Comparison of ENCODE assay signal across 25 cellular contexts in the genomic region with DNA sequence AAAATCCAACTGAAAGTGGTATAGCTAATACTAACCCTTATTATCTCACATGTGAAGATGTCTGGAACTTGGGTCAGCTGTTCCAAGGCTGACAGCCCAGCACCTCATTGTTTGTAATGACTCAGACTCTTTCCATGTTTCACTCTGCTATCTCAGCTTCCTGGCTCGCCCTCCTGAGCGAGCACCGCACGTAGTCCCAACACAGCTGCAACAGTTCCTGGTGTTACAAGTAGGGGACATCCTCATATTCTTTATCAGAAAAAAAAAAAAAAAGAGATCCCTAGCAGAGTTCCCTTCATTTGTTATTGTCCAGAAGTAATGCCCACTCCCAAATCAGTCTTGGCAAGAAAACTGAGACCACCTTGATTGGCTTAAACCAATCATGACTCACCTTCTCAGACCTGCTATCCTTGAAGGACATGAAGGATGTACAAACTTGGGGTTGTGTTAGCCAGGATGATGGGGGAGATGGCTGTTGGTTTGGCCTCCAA.
DNase-seq lines count a peak whose midpoint lies in the region; ATAC-seq and TF ChIP-seq lines count a peak whose summit lies in the region.
"Had no signal": no experiment of that assay in that cellular context is flagged by ENCODE, and none has a peak within 500 bp of the region (broad histone marks: within the 10 kb centered on the region; RNA-seq: fewer than 3 reads in every experiment).

No MANE protein-coding gene starts in this region.

- no peak overlapping the region for H3K4me2 ChIP-seq in mammary epithelial cell (ENCODE audit: insufficient read depth, low read depth, low read length)

- no peak overlapping the region for H3K4me3 ChIP-seq in mammary epithelial cell (replicated peaks in 1 of 3; ENCODE audit: insufficient read depth in 1 of 3, low read depth in 2 of 3, low read length in 3 of 3)
- no peak overlapping the region for H3K4me3 ChIP-seq in right cardiac atrium (ENCODE audit: low read length)
- no peak overlapping the region for H3K4me3 ChIP-seq in spleen
- no peak overlapping the region for H3K4me3 ChIP-seq in dorsolateral prefrontal cortex
- H3K4me3 ChIP-seq: prostate gland, skin epidermis had no signal

- no peak overlapping the region for H3K4me3 Mint-ChIP-seq in MCF 10A (ENCODE audit: unreplicated experiment)
- H3K4me3 Mint-ChIP-seq: activated CD8-positive, alpha-beta memory T cell treated with anti-CD3 and anti-CD28 coated beads, Interleukin-2, amount 10 ng/mL, durations not matched to agents 7 days and 5 days; activated naive CD4-positive, alpha-beta T cell treated with anti-CD3 and anti-CD28 coated beads for 36 hours; activated T-cell treated with anti-CD3 and anti-CD28 coated beads, Interleukin-2, amount 50 U/mL, for 72 hours; CD4-positive, alpha-beta memory T cell; memory B cell; T-helper 2 cell treated with Interferon-gamma antibody and Interleukin-4, amounts not matched to agents 5 μg/mL and 100 μg/mL, for 36 hours had no signal

- H3K27me3 ChIP-seq in mammary epithelial cell (ENCODE audit: insufficient read depth, low read length) (no peaks in the 10 kb centered on the region), right cardiac atrium (ENCODE audit: control insufficient read depth, insufficient read depth) (no peaks in the 10 kb centered on the region), spleen (replicated peaks in 1 of 7) (no peaks in the 10 kb centered on the region), dorsolateral prefrontal cortex (no peaks in the 10 kb centered on the region)

- H4K20me1 ChIP-seq in mammary epithelial cell (ENCODE audit: insufficient read depth, low read length), result no peaks in the 10 kb centered on the region

- intact Hi-C loops in mammary epithelial cell (cut with micrococcal nuclease) (no loop called here), MCF 10A (cut with micrococcal nuclease) (no loop called here), right cardiac atrium (cut with DNase I) (no loop called here), spleen (cut with DNase I; ENCODE audit: low total_unique reads) (no loop called here), dorsolateral prefrontal cortex (cut with DNase I) (no loop called here)

- DNase-seq in mammary epithelial cell (peak; percentile 11), MCF 10A (ENCODE audit: unreplicated experiment) (no peak), dermis blood vessel endothelial cell (peak; percentile 50), right cardiac atrium (no peak), spleen (peak; percentile 29), dedifferentiated amniotic fluid mesenchymal stem cell (ENCODE audit: extremely low spot score) (no peak), GM13976 (ENCODE audit: low spot score) (no peak), dorsolateral prefrontal cortex (no peak)
- DNase-seq: 8988T; activated CD4-positive, alpha-beta T cell treated with anti-CD3 and anti-CD28 coated beads, Interleukin-2, amount 50 U/mL, for 1 hour; activated CD8-positive, alpha-beta memory T cell treated with anti-CD3 and anti-CD28 coated beads, Interleukin-2, amount 10 ng/mL, durations not matched to agents 7 days and 5 days; activated naive CD4-positive, alpha-beta T cell treated with anti-CD3 and anti-CD28 coated beads for 36 hours; activated T-cell treated with anti-CD3 and anti-CD28 coated beads, Interleukin-2, amount 50 U/mL, for 72 hours; amniotic stem cell; CD4-positive, alpha-beta memory T cell; central memory CD4-positive, alpha-beta T cell; GDM1; NCI-H187; NCI-H69; stimulated activated CD4-positive, alpha-beta T cell treated with anti-CD3 and anti-CD28 coated beads, Interleukin-1b, Interleukin-23, amount 100 ng/mL, for 48 hours; substantia nigra had no signal

- peak; percentile 76 to 79 for ATAC-seq in right cardiac atrium
- ATAC-seq: activated CD8-positive, alpha-beta memory T cell treated with anti-CD3 and anti-CD28 coated beads, Interleukin-2, amount 10 ng/mL, durations not matched to agents 7 days and 5 days; activated T-cell treated with anti-CD3 and anti-CD28 coated beads, Interleukin-2, amount 50 U/mL, for 72 hours had no signal

- H3K27ac ChIP-seq in mammary epithelial cell (ENCODE audit: insufficient read depth, low read depth, low read length), result no peak overlapping the region
- H3K27ac ChIP-seq in right cardiac atrium (ENCODE audit: low read length), result no peak overlapping the region
- H3K27ac ChIP-seq in spleen, result no peak overlapping the region
- H3K27ac ChIP-seq in dorsolateral prefrontal cortex, result no peak overlapping the region
- H3K27ac ChIP-seq: prostate gland, skin epidermis had no signal

- CTCF ChIA-PET in mammary epithelial cell (lab: Charles Lee; ENCODE audit: low non-redundant PET), result no interaction called here
- CTCF ChIA-PET in MCF 10A (lab: Yijun Ruan, JAX), result interaction anchor here (1.0 kb wide), 1 partner anchor 24 kb away, joined by 3 read pairs; no protein-coding TSS in a partner anchor

- no peaks in the 10 kb centered on the region for H3K36me3 Mint-ChIP-seq in MCF 10A (ENCODE audit: insufficient read depth, unreplicated experiment)

- WGBS in mammary epithelial cell (ENCODE audit: low coverage, missing lambda C conversion rate), result no CpG with 5 or more reads among the region's 4 CpGs
- WGBS in right cardiac atrium, result 60% methylated on average over 4 of the region's 4 CpGs
- 88 to 94% (median 93%) methylated on average over 4 of the region's 4 CpGs for WGBS in spleen, 5 donors

- no peak overlapping the region for H2AFZ ChIP-seq in mammary epithelial cell (ENCODE audit: low read depth, low read length)

- POLR2A ChIA-PET in MCF 10A (lab: Yijun Ruan, JAX), result interaction anchor here (0.7 kb wide), 1 partner anchor 675 kb away, joined by 3 read pairs; no protein-coding TSS in a partner anchor

- peaks cover 10% of the 10 kb centered on the region for H3K9me3 Mint-ChIP-seq in MCF 10A (ENCODE audit: unreplicated experiment)

- no peak overlapping the region for H3K9ac ChIP-seq in mammary epithelial cell (ENCODE audit: insufficient read depth, low read length)

- dilution Hi-C loops in mammary epithelial cell (cut with HindIII; ENCODE audit: low sequenced_read_pairs), result no loop called here

- in situ Hi-C loops in mammary epithelial cell (cut with MboI; ENCODE audit: low sequenced_read_pairs in 2 of 2) (no loop called here), GM13976 (cut with MboI; ENCODE audit: low sequenced_read_pairs, unreplicated experiment) (no loop called here)

- no peaks in the 10 kb centered on the region for H3K4me1 ChIP-seq in mammary epithelial cell (ENCODE audit: insufficient read depth, low read length)
- no peaks in the 10 kb centered on the region for H3K4me1 ChIP-seq in right cardiac atrium (ENCODE audit: control insufficient read depth, insufficient read depth, low read length)
- H3K4me1 ChIP-seq in spleen, result no peaks in the 10 kb centered on the region
- H3K4me1 ChIP-seq: prostate gland had no signal

- TF ChIP-seq POLR2A in spleen (IDR thresholded peaks at IDR 0.05), result no peak

- TF ChIP-seq CTCF in mammary epithelial cell (conservative IDR thresholded peaks at IDR 0.05 in 1 of 2, IDR thresholded peaks at IDR 0.05 in 1 of 2; ENCODE audit: extremely low read depth in 1 of 2, insufficient read depth in 1 of 2, low read depth in 1 of 2, low read length in 2 of 2) (no peak), MCF 10A (IDR thresholded peaks at IDR 0.05; ENCODE audit: unreplicated experiment) (no peak), spleen (IDR thresholded peaks at IDR 0.05 in 8 of 11, conservative IDR thresholded peaks at IDR 0.05 in 3 of 11) (no peak), GM13976 (IDR thresholded peaks at IDR 0.05; ENCODE audit: borderline replicate concordance, control extremely low read depth, extremely low read depth, insufficient read depth, missing control alignments) (no peak), dorsolateral prefrontal cortex (IDR thresholded peaks at IDR 0.05 in 54 of 56, conservative IDR thresholded peaks at IDR 0.05 in 2 of 56; ENCODE audit: low read depth in 1 of 56, partially characterized antibody in 56 of 56) (no peak)

- no peaks in the 10 kb centered on the region for H3K36me3 ChIP-seq in mammary epithelial cell (ENCODE audit: insufficient read depth, low read length)
- H3K36me3 ChIP-seq in spleen, result peaks cover 0 to 61% (median 13%) of the 10 kb centered on the region in 6 donors
- H3K36me3 ChIP-seq: prostate gland had no signal

- no TSS peak for BruUV-seq in mammary epithelial cell (replicated peaks; lab: Mats Ljungman, UMichigan)
- no TSS peak for BruUV-seq in MCF 10A (replicated peaks; lab: Mats Ljungman, UMichigan)

- H3K9me3 ChIP-seq in mammary epithelial cell (replicated peaks; ENCODE audit: insufficient read depth, low read length) (no peaks in the 10 kb centered on the region), right cardiac atrium (ENCODE audit: control insufficient read depth, low read length) (no peaks in the 10 kb centered on the region), spleen (peaks cover 0 to 20% (median 6%) of the 10 kb centered on the region in 8 donors)
- H3K9me3 ChIP-seq: prostate gland had no signal

- no peaks in the 10 kb centered on the region for H3K27me3 Mint-ChIP-seq in MCF 10A (ENCODE audit: insufficient read depth, unreplicated experiment)
- H3K27me3 Mint-ChIP-seq: activated CD8-positive, alpha-beta memory T cell treated with anti-CD3 and anti-CD28 coated beads, Interleukin-2, amount 10 ng/mL, durations not matched to agents 7 days and 5 days; CD4-positive, alpha-beta memory T cell; memory B cell had no signal

- peaks cover 7% of the 10 kb centered on the region for H3K4me1 Mint-ChIP-seq in MCF 10A (ENCODE audit: insufficient read depth, unreplicated experiment)
- H3K4me1 Mint-ChIP-seq: activated CD8-positive, alpha-beta memory T cell treated with anti-CD3 and anti-CD28 coated beads, Interleukin-2, amount 10 ng/mL, durations not matched to agents 7 days and 5 days; CD4-positive, alpha-beta memory T cell; memory B cell had no signal

- no peaks in the 10 kb centered on the region for H3K79me2 ChIP-seq in mammary epithelial cell (ENCODE audit: insufficient read depth, low read length)

- no peak overlapping the region for H3K27ac Mint-ChIP-seq in MCF 10A (ENCODE audit: low read depth, unreplicated experiment)
- H3K27ac Mint-ChIP-seq: activated CD8-positive, alpha-beta memory T cell treated with anti-CD3 and anti-CD28 coated beads, Interleukin-2, amount 10 ng/mL, durations not matched to agents 7 days and 5 days; activated naive CD4-positive, alpha-beta T cell treated with anti-CD3 and anti-CD28 coated beads for 36 hours; activated T-cell treated with anti-CD3 and anti-CD28 coated beads, Interleukin-2, amount 50 U/mL, for 72 hours; memory B cell; T-helper 2 cell treated with Interferon-gamma antibody and Interleukin-4, amounts not matched to agents 5 μg/mL and 100 μg/mL, for 36 hours had no signal

Comparison
In these comparisons a context has a peak if more than half of its experiments do, and no peak if none do; other contexts are left out.
1. DNase-seq: peak in mammary epithelial cell (single experiment), dermis blood vessel endothelial cell (single experiment) and spleen (single experiment); none in MCF 10A (single experiment), right cardiac atrium (0 of 3), dedifferentiated amniotic fluid mesenchymal stem cell (single experiment), GM13976 (single experiment) and dorsolateral prefrontal cortex (0 of 10).